1 cellular context compared by ENCODE assay signal in the genomic region with DNA sequence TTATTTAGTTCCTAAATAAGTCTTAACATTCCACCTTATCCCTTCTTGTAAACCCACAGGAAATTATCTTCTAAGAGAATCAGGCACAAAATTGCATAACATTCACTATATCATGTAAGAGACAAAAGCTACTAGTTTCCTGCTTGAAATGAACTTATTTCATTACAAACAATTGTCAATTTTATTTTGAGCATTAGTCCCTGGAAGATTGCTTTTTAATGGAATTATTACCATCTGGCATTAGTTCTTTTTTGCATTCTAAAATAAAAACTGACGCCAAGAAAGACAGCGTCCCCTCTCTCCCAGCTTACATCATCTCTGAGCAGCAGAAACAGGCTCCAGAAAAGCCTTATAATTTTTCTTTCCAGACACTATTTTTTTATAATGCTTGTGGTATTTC.
A peak's percentile ranks its signal among the peaks of the same experiment; 100 is the strongest.
TF ChIP-seq lines count a peak whose summit lies in the region.

No MANE protein-coding gene starts in this region.

TF ChIP-seq in SK-N-SH, 30 proteins besides CTCF, POLR2A, EP300 and RAD21 (continued from another document):
- TF ChIP-seq, protein P1, sequence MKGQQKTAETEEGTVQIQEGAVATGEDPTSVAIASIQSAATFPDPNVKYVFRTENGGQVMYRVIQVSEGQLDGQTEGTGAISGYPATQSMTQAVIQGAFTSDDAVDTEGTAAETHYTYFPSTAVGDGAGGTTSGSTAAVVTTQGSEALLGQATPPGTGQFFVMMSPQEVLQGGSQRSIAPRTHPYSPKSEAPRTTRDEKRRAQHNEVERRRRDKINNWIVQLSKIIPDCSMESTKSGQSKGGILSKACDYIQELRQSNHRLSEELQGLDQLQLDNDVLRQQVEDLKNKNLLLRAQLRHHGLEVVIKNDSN (IDR thresholded peaks at IDR 0.05; ENCODE audit: borderline replicate concordance, low read depth), result no peak
- TF ChIP-seq TCF12 (IDR thresholded peaks at IDR 0.05), result peak; percentile 54; the same call in 1 of the 2 replicates
- no peak for TF ChIP-seq FOSL2 (IDR thresholded peaks at IDR 0.05; ENCODE audit: borderline replicate concordance, low read depth)
- TF ChIP-seq YY1 (IDR thresholded peaks at IDR 0.05; ENCODE audit: low read depth), result no peak
- no peak for TF ChIP-seq MXI1 (IDR thresholded peaks at IDR 0.05; ENCODE audit: low read depth, low read length)
- no peak for TF ChIP-seq RXRA (IDR thresholded peaks at IDR 0.05; ENCODE audit: borderline replicate concordance, low read depth)
- no peak for TF ChIP-seq FOXM1 (IDR thresholded peaks at IDR 0.05; ENCODE audit: low read depth)
- TF ChIP-seq EZH2phosphoT487 (IDR thresholded peaks at IDR 0.05; ENCODE audit: borderline replicate concordance, low read depth), result no peak
- no peak for TF ChIP-seq JUND (IDR thresholded peaks at IDR 0.05)
- TF ChIP-seq, protein P2, sequence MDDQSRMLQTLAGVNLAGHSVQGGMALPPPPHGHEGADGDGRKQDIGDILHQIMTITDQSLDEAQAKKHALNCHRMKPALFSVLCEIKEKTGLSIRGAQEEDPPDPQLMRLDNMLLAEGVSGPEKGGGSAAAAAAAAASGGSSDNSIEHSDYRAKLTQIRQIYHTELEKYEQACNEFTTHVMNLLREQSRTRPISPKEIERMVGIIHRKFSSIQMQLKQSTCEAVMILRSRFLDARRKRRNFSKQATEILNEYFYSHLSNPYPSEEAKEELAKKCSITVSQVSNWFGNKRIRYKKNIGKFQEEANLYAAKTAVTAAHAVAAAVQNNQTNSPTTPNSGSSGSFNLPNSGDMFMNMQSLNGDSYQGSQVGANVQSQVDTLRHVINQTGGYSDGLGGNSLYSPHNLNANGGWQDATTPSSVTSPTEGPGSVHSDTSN (IDR thresholded peaks at IDR 0.05), result no peak
- no peak for TF ChIP-seq RFX5 (IDR thresholded peaks at IDR 0.05; ENCODE audit: low read length)
- no peak for TF ChIP-seq POLR2AphosphoS5 (IDR thresholded peaks at IDR 0.05; ENCODE audit: low read depth, low read length)
- TF ChIP-seq NFIC (IDR thresholded peaks at IDR 0.05; ENCODE audit: borderline replicate concordance), result no peak
- no peak for TF ChIP-seq SMC3 (IDR thresholded peaks at IDR 0.05; ENCODE audit: low read depth, low read length)
- TF ChIP-seq NRF1 (IDR thresholded peaks at IDR 0.05; ENCODE audit: low read depth, low read length), result no peak
- TF ChIP-seq TEAD4 (IDR thresholded peaks at IDR 0.05; ENCODE audit: borderline replicate concordance, insufficient read depth), result no peak
- TF ChIP-seq, protein P3, sequence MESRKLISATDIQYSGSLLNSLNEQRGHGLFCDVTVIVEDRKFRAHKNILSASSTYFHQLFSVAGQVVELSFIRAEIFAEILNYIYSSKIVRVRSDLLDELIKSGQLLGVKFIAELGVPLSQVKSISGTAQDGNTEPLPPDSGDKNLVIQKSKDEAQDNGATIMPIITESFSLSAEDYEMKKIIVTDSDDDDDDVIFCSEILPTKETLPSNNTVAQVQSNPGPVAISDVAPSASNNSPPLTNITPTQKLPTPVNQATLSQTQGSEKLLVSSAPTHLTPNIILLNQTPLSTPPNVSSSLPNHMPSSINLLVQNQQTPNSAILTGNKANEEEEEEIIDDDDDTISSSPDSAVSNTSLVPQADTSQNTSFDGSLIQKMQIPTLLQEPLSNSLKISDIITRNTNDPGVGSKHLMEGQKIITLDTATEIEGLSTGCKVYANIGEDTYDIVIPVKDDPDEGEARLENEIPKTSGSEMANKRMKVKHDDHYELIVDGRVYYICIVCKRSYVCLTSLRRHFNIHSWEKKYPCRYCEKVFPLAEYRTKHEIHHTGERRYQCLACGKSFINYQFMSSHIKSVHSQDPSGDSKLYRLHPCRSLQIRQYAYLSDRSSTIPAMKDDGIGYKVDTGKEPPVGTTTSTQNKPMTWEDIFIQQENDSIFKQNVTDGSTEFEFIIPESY (IDR thresholded peaks at IDR 0.05; ENCODE audit: borderline replicate concordance, low read depth), result no peak
- no peak for TF ChIP-seq ELF1 (IDR thresholded peaks at IDR 0.05)
- no peak for TF ChIP-seq REST (IDR thresholded peaks at IDR 0.05; ENCODE audit: low read depth, low read length)
TF ChIP-seq in SK-N-SH: peak in this region for 4.
